ENCODE assay signal across 8 cellular contexts in genomic region chr20:29443206-29443781, GRCh38.
DNase-seq lines count a peak whose midpoint lies in the region; ATAC-seq and TF ChIP-seq lines count a peak whose summit lies in the region.
"Not testable (repeated sequence)": the region's sequence is repeated elsewhere in the genome, so short reads cannot be mapped to it uniquely, and the experiment has no call there.

No MANE protein-coding gene starts in this region.

- H3K36me3 ChIP-seq in SK-N-SH (replicated peaks in 1 of 2; ENCODE audit: control insufficient read depth in 1 of 2, insufficient read depth in 2 of 2, low read length in 1 of 2); brain microvascular endothelial cell (replicated peaks); heart right ventricle: not testable (repeated sequence)

- CTCF ChIA-PET in SK-N-SH (lab: Yijun Ruan, JAX), result interaction anchor here (0.8 to 1.2 kb wide), 4 partner anchors 10 to 30 kb away, joined by 4 to 7 read pairs (median 5); no protein-coding TSS in a partner anchor

- not testable (repeated sequence) for H3K27me3 Mint-ChIP-seq in osteocyte (ENCODE audit: unreplicated experiment)

- H3K27ac Mint-ChIP-seq in osteocyte (ENCODE audit: unreplicated experiment), result not testable (repeated sequence)

- H3K4me2 ChIP-seq in SK-N-SH, result peak overlapping the region; percentile 63; the same call in 1 of the 2 replicates

- POLR2A ChIA-PET in SK-N-SH (lab: Yijun Ruan, JAX), result not testable (repeated sequence)

- H3K27ac ChIP-seq in 22Rv1; SK-N-SH (ENCODE audit: low read depth in 2 of 2, low read length in 1 of 2); brain microvascular endothelial cell; heart right ventricle: not testable (repeated sequence)

- in situ Hi-C loops in brain microvascular endothelial cell (cut with HindIII; ENCODE audit: low pct_ligation_motif_present, low sequenced_read_pairs), result not testable (repeated sequence)

- H3K9me2 ChIP-seq in SK-N-SH, result not testable (repeated sequence)

- intact Hi-C loops in heart right ventricle (cut with DNase I), result not testable (repeated sequence)

- H3F3A ChIP-seq in SK-N-SH (replicated peaks; ENCODE audit: insufficient read depth), result not testable (repeated sequence)

- not testable (repeated sequence) for H3K4me3 Mint-ChIP-seq in osteocyte (ENCODE audit: unreplicated experiment)

- peaks cover 0 to 12% of the 10 kb centered on the region in 2 experiments; a peak in 2 of 4 replicates for H3K4me1 ChIP-seq in SK-N-SH (ENCODE audit: control insufficient read depth in 1 of 2, insufficient read depth in 2 of 2, low read depth in 1 of 2, low read length in 1 of 2)
- not testable (repeated sequence) for H3K4me1 ChIP-seq in heart right ventricle

- peak; percentile 78 for TF ChIP-seq RAD21 in SK-N-SH (IDR thresholded peaks at IDR 0.05; ENCODE audit: low read length)

- WGBS in SK-N-SH (ENCODE audit: low lambda C conversion rate), result 5% methylated on average over 7 of the region's 7 CpGs
- WGBS in heart right ventricle, 2 donors, result 13 to 20% methylated on average over 7 of the region's 7 CpGs

- not testable (repeated sequence) for ATAC-seq in heart right ventricle

- not testable (repeated sequence) for H2AFZ ChIP-seq in SK-N-SH (ENCODE audit: low read depth)

- H3K4me3 ChIP-seq in SK-N-SH (ENCODE audit: low read depth in 2 of 2, low read length in 1 of 2) (peak overlapping the region; percentile 35 to 46; a peak in 3 of 4 replicates), heart right ventricle (peak overlapping the region in 2 of 10 donors; percentile 18 to 25)
- H3K4me3 ChIP-seq in brain microvascular endothelial cell (ENCODE audit: low read depth, low read length), result not testable (repeated sequence)

- H3K9me3 Mint-ChIP-seq in osteocyte (ENCODE audit: unreplicated experiment), result not testable (repeated sequence)

- peak; percentile 57 for DNase-seq in ELR (ENCODE audit: low read depth)
- peak; percentile 49 for DNase-seq in HT1080 (ENCODE audit: low read depth)
- DNase-seq in NCI-H2227 (lab: John Stamatoyannopoulos, UW; ENCODE audit: unreplicated experiment), result peak; percentile 74
- DNase-seq in SK-N-SH, result peak; percentile 16
- peak; percentile 31 for DNase-seq in brain microvascular endothelial cell
- DNase-seq in heart right ventricle, result peak in 1 of 2 donors; percentile 36
- DNase-seq in osteocyte (ENCODE audit: extremely low spot score, unreplicated experiment), result not testable (repeated sequence)

- not testable (repeated sequence) for H3K9ac ChIP-seq in SK-N-SH

- H3K4me1 Mint-ChIP-seq in osteocyte (ENCODE audit: unreplicated experiment), result not testable (repeated sequence)

- TF ChIP-seq CTCF in 22Rv1 (IDR thresholded peaks at IDR 0.05) (peak; percentile 71), SK-N-SH (IDR thresholded peaks at IDR 0.05) (peak; percentile 80), brain microvascular endothelial cell (IDR thresholded peaks at IDR 0.05; ENCODE audit: low read depth, low read length, missing control alignments) (peak; percentile 58), heart right ventricle (IDR thresholded peaks at IDR 0.05) (peak; percentile 56 to 84 (median 71)), osteocyte (IDR thresholded peaks at IDR 0.05) (peak; percentile 46)

- not testable (repeated sequence) for H3K36me3 Mint-ChIP-seq in osteocyte (ENCODE audit: unreplicated experiment)

- H4K20me1 ChIP-seq in SK-N-SH (ENCODE audit: insufficient read depth), result not testable (repeated sequence)

- TF ChIP-seq EP300 in SK-N-SH (IDR thresholded peaks at IDR 0.05; ENCODE audit: borderline replicate concordance in 1 of 2, low read depth in 1 of 2, low read length in 1 of 2), result not testable (repeated sequence)

- H3K9me3 ChIP-seq in SK-N-SH, heart right ventricle: not testable (repeated sequence)

- not testable (repeated sequence) for H3K79me2 ChIP-seq in SK-N-SH (ENCODE audit: insufficient read depth)

- H3K27me3 ChIP-seq in SK-N-SH (ENCODE audit: insufficient read depth), result peaks cover 11% of the 10 kb centered on the region; the same call in 1 of the 2 replicates
- not testable (repeated sequence) for H3K27me3 ChIP-seq in brain microvascular endothelial cell (replicated peaks)
- H3K27me3 ChIP-seq in heart right ventricle, result peaks cover 0 to 29% (median 5%) of the 10 kb centered on the region in 7 donors

TF ChIP-seq in SK-N-SH, 30 proteins besides CTCF, POLR2A, EP300 and RAD21:
- TF ChIP-seq SMC3 (IDR thresholded peaks at IDR 0.05; ENCODE audit: low read depth, low read length), result peak; percentile 43
- peak; percentile 36; the same call in 1 of the 2 replicates for TF ChIP-seq MXI1 (IDR thresholded peaks at IDR 0.05; ENCODE audit: low read depth, low read length)
